In genomic region chr11:110429614-110430266, GRCh38 we compare ENCODE assay signal across 1 cellular context.
TF ChIP-seq lines count a peak whose summit lies in the region.

TSS of gene FDX1 (plus strand) at chr11:110429948. CDS start at chr11:110430121, 173 bp downstream.

TF ChIP-seq in GM12878, 131 proteins besides CTCF, POLR2A, EP300 and RAD21 (continued from another document and continues in another):
- TF ChIP-seq ATF2 (IDR thresholded peaks at IDR 0.05; ENCODE audit: low read length) (no peak), FOS (IDR thresholded peaks at IDR 0.05; ENCODE audit: borderline replicate concordance, extremely low read depth, insufficient read length) (no peak), CBX3 (IDR thresholded peaks at IDR 0.05; ENCODE audit: borderline replicate concordance, low read depth) (no peak), IRF5 (IDR thresholded peaks at IDR 0.05; ENCODE audit: borderline replicate concordance) (no peak), MLLT1 (IDR thresholded peaks at IDR 0.05) (no peak), RCOR1 (conservative IDR thresholded peaks at IDR 0.05; ENCODE audit: low read depth, low read length) (0 out of 2 replicates have a peak, but pooled peaks have one; percentile 46), CBFB (IDR thresholded peaks at IDR 0.05; ENCODE audit: low read depth) (no peak), ZBED1 (IDR thresholded peaks at IDR 0.05; ENCODE audit: borderline replicate concordance) (no peak), ZZZ3 (IDR thresholded peaks at IDR 0.05; ENCODE audit: control insufficient read depth, insufficient read length, low read depth) (no peak), BCL11A (IDR thresholded peaks at IDR 0.05; ENCODE audit: low read depth, low read length) (no peak), ZBTB4 (CRISPR knock-in tag; IDR thresholded peaks at IDR 0.05) (no peak), TCF12 (IDR thresholded peaks at IDR 0.05; ENCODE audit: low read depth, low read length) (no peak), CEBPB (IDR thresholded peaks at IDR 0.05; ENCODE audit: borderline replicate concordance in 1 of 2, low read depth in 2 of 2, low read length in 2 of 2) (no peak), PAX8 (IDR thresholded peaks at IDR 0.05) (no peak), ZNF207 (IDR thresholded peaks at IDR 0.05; ENCODE audit: borderline replicate concordance) (peak; percentile 88), MXI1 (IDR thresholded peaks at IDR 0.05; ENCODE audit: low read depth, low read length) (no peak; the same call in 1 of the 2 replicates), NRF1 (conservative IDR thresholded peaks at IDR 0.05; ENCODE audit: low read depth, low read length) (no peak), MYC (IDR thresholded peaks at IDR 0.05; ENCODE audit: insufficient read depth, insufficient read length, insufficient replicate concordance, low read length, severe bottlenecking) (peak; percentile 22), MTA3 (IDR thresholded peaks at IDR 0.05; ENCODE audit: borderline replicate concordance, low read length) (no peak), NFXL1 (IDR thresholded peaks at IDR 0.05; ENCODE audit: borderline replicate concordance) (no peak), DPF2 (IDR thresholded peaks at IDR 0.05) (peak; percentile 96), GABPA (IDR thresholded peaks at IDR 0.05; ENCODE audit: low read depth) (no peak), MTA2 (IDR thresholded peaks at IDR 0.05; ENCODE audit: low read depth) (no peak), RAD51 (IDR thresholded peaks at IDR 0.05) (no peak), USF2 (IDR thresholded peaks at IDR 0.05; ENCODE audit: borderline replicate concordance, low read depth, low read length) (no peak), CEBPZ (IDR thresholded peaks at IDR 0.05; ENCODE audit: low read depth, low read length) (no peak; the same call in 1 of the 2 replicates), SREBF2 (IDR thresholded peaks at IDR 0.05; ENCODE audit: low read length) (no peak), KAT2A (conservative IDR thresholded peaks at IDR 0.05; ENCODE audit: control insufficient read depth, low read depth, low read length) (no peak), BCL3 (IDR thresholded peaks at IDR 0.05; ENCODE audit: borderline replicate concordance, insufficient read depth, low read depth, low read length, poor library complexity, severe bottlenecking) (no peak), ESRRA (IDR thresholded peaks at IDR 0.05; ENCODE audit: low read length) (no peak), TBL1XR1 (IDR thresholded peaks at IDR 0.05; ENCODE audit: low read depth, low read length) (no peak), CREB1 (IDR thresholded peaks at IDR 0.05; ENCODE audit: low read depth) (0 out of 2 replicates have a peak, but pooled peaks have one; percentile 8), RELB (IDR thresholded peaks at IDR 0.05; ENCODE audit: low read depth) (0 out of 2 replicates have a peak, but pooled peaks have one; percentile 13), NBN (IDR thresholded peaks at IDR 0.05) (no peak), FOXK2 (IDR thresholded peaks at IDR 0.05) (no peak), PKNOX1 (IDR thresholded peaks at IDR 0.05) (no peak), SMAD1 (IDR thresholded peaks at IDR 0.05; ENCODE audit: low read depth, partially characterized antibody) (no peak), BMI1 (IDR thresholded peaks at IDR 0.05; ENCODE audit: borderline replicate concordance) (no peak), NFIC (IDR thresholded peaks at IDR 0.05; ENCODE audit: low read depth, low read length) (no peak), MEF2B (IDR thresholded peaks at IDR 0.05; ENCODE audit: partially characterized antibody, poor library complexity, severe bottlenecking) (peak; percentile 86), SMAD5 (IDR thresholded peaks at IDR 0.05; ENCODE audit: low read depth) (no peak), ZBTB11 (CRISPR knock-in tag; IDR thresholded peaks at IDR 0.05) (no peak), CBX5 (IDR thresholded peaks at IDR 0.05; ENCODE audit: low read depth) (no peak), HDAC6 (IDR thresholded peaks at IDR 0.05; ENCODE audit: unreplicated experiment) (no peak)
